ENCODE assay signal across 5 cellular contexts in the genomic region with DNA sequence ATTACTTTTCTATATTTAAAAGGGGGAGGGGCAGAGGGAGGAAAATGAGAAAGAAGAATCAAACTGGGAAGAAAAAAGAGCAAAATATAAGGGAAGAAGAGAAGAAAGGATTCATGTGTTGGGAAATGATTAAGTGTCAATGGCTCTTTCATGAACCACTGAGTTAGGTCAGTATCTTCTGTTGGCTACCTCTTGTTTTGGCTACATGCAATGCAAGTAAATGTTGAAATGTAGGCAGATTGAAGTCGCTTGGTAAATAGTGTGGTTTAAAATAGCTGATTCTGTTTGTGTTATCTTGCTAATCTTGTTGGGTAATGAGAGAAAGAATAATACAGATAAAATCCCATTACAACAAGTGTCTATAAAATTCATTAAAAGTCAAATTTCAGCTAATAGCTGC.
"Had no signal": no experiment of that assay in that cellular context is flagged by ENCODE, and none has a peak within 500 bp of the region (broad histone marks: within the 10 kb centered on the region; RNA-seq: fewer than 3 reads in every experiment).

No MANE protein-coding gene starts in this region.

- H3K4me3 ChIP-seq: GM23338, K562 had no signal

- DNase-seq: H9, HCEC 1CT, IMR-90 had no signal

- H3K27ac Mint-ChIP-seq: GM23338, H9 had no signal

- H3K4me3 Mint-ChIP-seq: GM23338, H9 had no signal

- H3K9me3 Mint-ChIP-seq: GM23338, H9 had no signal

- H3K4me1 Mint-ChIP-seq: GM23338, H9 had no signal
